11 cellular contexts compared by ENCODE assay signal in genomic region chr14:95614335-95614734, GRCh38.
A peak's percentile ranks its signal among the peaks of the same experiment; 100 is the strongest.
DNase-seq lines count a peak whose midpoint lies in the region; ATAC-seq and TF ChIP-seq lines count a peak whose summit lies in the region.
"Had no signal": no experiment of that assay in that cellular context is flagged by ENCODE, and none has a peak within 500 bp of the region (broad histone marks: within the 10 kb centered on the region; RNA-seq: fewer than 3 reads in every experiment).

No MANE protein-coding gene starts in this region.

- H3K9me3 ChIP-seq in WERI-Rb-1 (ENCODE audit: severe bottlenecking) (no peaks in the 10 kb centered on the region), A673 (ENCODE audit: low read depth, low read length, poor library complexity, severe bottlenecking) (no peaks in the 10 kb centered on the region)
- H3K9me3 ChIP-seq: neutrophil had no signal

- BruUV-seq in A673 (replicated peaks; lab: Mats Ljungman, UMichigan): no TSS peak

- H3K27me3 ChIP-seq in WERI-Rb-1 (ENCODE audit: insufficient read depth, low read depth, severe bottlenecking): no peaks in the 10 kb centered on the region
- H3K27me3 ChIP-seq in A673 (replicated peaks; ENCODE audit: insufficient read depth, low read depth, low read length, poor library complexity): no peaks in the 10 kb centered on the region

- H3K27ac ChIP-seq in WERI-Rb-1 (no peak overlapping the region), A673 (ENCODE audit: low read depth, low read length, poor library complexity, severe bottlenecking) (no peak overlapping the region)
- H3K27ac ChIP-seq: C4-2B, neutrophil had no signal

- intact Hi-C loops in A673 (cut with micrococcal nuclease; ENCODE audit: unreplicated experiment): loop anchor here (5.0 kb wide), 1 partner anchor 158 kb away; no protein-coding TSS in a partner anchor

- POLR2A ChIA-PET in A673 (lab: Charles Lee; ENCODE audit: low non-redundant PET): no interaction called here

- peaks cover 4% of the 10 kb centered on the region for H3K4me1 ChIP-seq in A673 (ENCODE audit: insufficient read depth, low read length, poor library complexity, severe bottlenecking)

- CTCF ChIA-PET in A673 (lab: Charles Lee): no interaction called here

- ATAC-seq in HG03045 (IDR thresholded peaks at IDR 0.05; ENCODE audit: unreplicated experiment): peak; percentile 57
- ATAC-seq in GM19397 (IDR thresholded peaks at IDR 0.05; ENCODE audit: unreplicated experiment): no peak
- ATAC-seq: activated naive CD4-positive, alpha-beta T cell treated with anti-CD3 and anti-CD28 coated beads, Interleukin-2, amount 50 U/mL, for 72 hours had no signal

- DNase-seq in COLO829 (ENCODE audit: low spot score): peak; percentile 32
- DNase-seq in WERI-Rb-1: peak; percentile 36
- no peak for DNase-seq in NCI-H446 (lab: John Stamatoyannopoulos, UW)
- no peak for DNase-seq in activated CD4-positive, alpha-beta T cell treated with anti-CD3 and anti-CD28 coated beads for 4 hours
- no peak for DNase-seq in A673 (ENCODE audit: low spot score)

- H3K4me3 ChIP-seq in GM12875 (ENCODE audit: low read depth, low read length) (no peak overlapping the region), WERI-Rb-1 (ENCODE audit: low read depth, low read length) (no peak overlapping the region), A673 (ENCODE audit: low read depth, low read length, poor library complexity, severe bottlenecking) (no peak overlapping the region)

- TF ChIP-seq CTCF in GM12875 (IDR thresholded peaks at IDR 0.05; ENCODE audit: borderline replicate concordance, insufficient read depth, low read depth, low read length): peak; percentile 21; the same call in 1 of the 2 replicates
- peak; percentile 26; the same call in 1 of the 2 replicates for TF ChIP-seq CTCF in WERI-Rb-1 (IDR thresholded peaks at IDR 0.05; ENCODE audit: low read depth, low read length)
- no peak for TF ChIP-seq CTCF in A673 (conservative IDR thresholded peaks at IDR 0.05; ENCODE audit: low read depth, low read length)

- no peaks in the 10 kb centered on the region for H3K36me3 ChIP-seq in WERI-Rb-1
- no peaks in the 10 kb centered on the region for H3K36me3 ChIP-seq in A673 (ENCODE audit: insufficient read depth, low read length, poor library complexity, severe bottlenecking)
- H3K36me3 ChIP-seq: neutrophil had no signal

Comparison
In these comparisons a context has a peak if more than half of its experiments do, and no peak if none do; other contexts are left out.
1. DNase-seq: peak in COLO829 (single experiment) and WERI-Rb-1 (single experiment); none in NCI-H446 (0 of 2), activated CD4-positive, alpha-beta T cell treated with anti-CD3 and anti-CD28 coated beads for 4 hours (0 of 2) and A673 (single experiment).